In genomic region chr14:95294834-95295599, GRCh38 we compare ENCODE assay signal across 11 cellular contexts. TPM values are rescaled to one million over a fixed set of nuclear protein-coding genes. Genes with fewer than 3 reads are reported as not detected.
DNase-seq lines count a peak whose midpoint lies in the region; ATAC-seq, FAIRE-seq and TF ChIP-seq lines count a peak whose summit lies in the region.
"Had no signal": no experiment of that assay in that cellular context is flagged by ENCODE, and none has a peak within 500 bp of the region (broad histone marks: within the 10 kb centered on the region; RNA-seq: fewer than 3 reads in every experiment).

No MANE protein-coding gene starts in this region.

- peak overlapping the region; percentile 47 for H3K4me2 ChIP-seq in A549

- H3K27ac Mint-ChIP-seq in naive thymus-derived CD4-positive, alpha-beta T cell: no peak overlapping the region
- no peak overlapping the region for H3K27ac Mint-ChIP-seq in activated naive CD4-positive, alpha-beta T cell treated with anti-CD3 and anti-CD28 coated beads, Interleukin-2, amount 50 U/mL, for 72 hours
- H3K27ac Mint-ChIP-seq in natural killer cell: no peak overlapping the region

- peaks cover 2 to 18% (median 4%) of the 10 kb centered on the region in 5 donors for H3K36me3 Mint-ChIP-seq in naive thymus-derived CD4-positive, alpha-beta T cell
- peaks cover 5 to 10% of the 10 kb centered on the region in 2 donors for H3K36me3 Mint-ChIP-seq in activated naive CD4-positive, alpha-beta T cell treated with anti-CD3 and anti-CD28 coated beads, Interleukin-2, amount 50 U/mL, for 72 hours
- H3K36me3 Mint-ChIP-seq in natural killer cell: no peaks in the 10 kb centered on the region

- no peak for TF ChIP-seq POLR2A in A549 (IDR thresholded peaks at IDR 0.05; ENCODE audit: low read length)

- 67% methylated on average over 9 of the region's 9 CpGs for WGBS in A549 (ENCODE audit: missing lambda C conversion rate)

- no peak overlapping the region for H3K4me3 Mint-ChIP-seq in naive thymus-derived CD4-positive, alpha-beta T cell
- H3K4me3 Mint-ChIP-seq in natural killer cell: no peak overlapping the region

- no peak for TF ChIP-seq RAD21 in A549 (conservative IDR thresholded peaks at IDR 0.05 in 1 of 2, IDR thresholded peaks at IDR 0.05 in 1 of 2)

- in situ Hi-C loops in astrocyte of the spinal cord (cut with HindIII; ENCODE audit: low sequenced_read_pairs): no loop called here

- DNase-seq in A549 (ENCODE audit: low read depth in 1 of 2, low spot score in 1 of 2): peak in 1 of 2 experiments; percentile 38
- peak; percentile 92 for DNase-seq in LHCN-M2 (ENCODE audit: low read depth)
- peak; percentile 51 for DNase-seq in astrocyte of the spinal cord (ENCODE audit: low read depth, low spot score)
- DNase-seq in left lobe of liver (ENCODE audit: low spot score): no peak
- no peak for DNase-seq in naive thymus-derived CD4-positive, alpha-beta T cell
- DNase-seq in activated naive CD4-positive, alpha-beta T cell treated with anti-CD3 and anti-CD28 coated beads, Interleukin-2, amount 50 U/mL, for 72 hours (ENCODE audit: low spot score in 2 of 2): no peak
- no peak for DNase-seq in natural killer cell
- no peak for DNase-seq in H7
- DNase-seq: NCI-H2227 treated with DMSO at 0.1 percent for 48 hours, small intestine had no signal

- TF ChIP-seq CTCF in A549 (IDR thresholded peaks at IDR 0.05): no peak
- no peak for TF ChIP-seq CTCF in astrocyte of the spinal cord (IDR thresholded peaks at IDR 0.05; ENCODE audit: low read depth, low read length)
- TF ChIP-seq CTCF in natural killer cell (IDR thresholded peaks at IDR 0.05): no peak

- TF ChIP-seq EP300 in A549 (IDR thresholded peaks at IDR 0.05): no peak

- peak; percentile 44 to 74; a peak in 4 of 6 replicates for ATAC-seq in A549
- ATAC-seq in left lobe of liver: peak; percentile 20
- ATAC-seq in naive thymus-derived CD4-positive, alpha-beta T cell: no peak
- ATAC-seq in activated naive CD4-positive, alpha-beta T cell treated with anti-CD3 and anti-CD28 coated beads, Interleukin-2, amount 50 U/mL, for 72 hours: no peak
- ATAC-seq in natural killer cell: no peak

- H3K4me1 Mint-ChIP-seq in naive thymus-derived CD4-positive, alpha-beta T cell: no peaks in the 10 kb centered on the region
- peaks cover 0 to 4% of the 10 kb centered on the region in 2 donors for H3K4me1 Mint-ChIP-seq in natural killer cell

- H3K9me3 ChIP-seq in A549: no peaks in the 10 kb centered on the region
- peaks cover 0 to 8% (median 0%) of the 10 kb centered on the region in 3 experiments for H3K9me3 ChIP-seq in naive thymus-derived CD4-positive, alpha-beta T cell (ENCODE audit: control insufficient read depth in 2 of 3, low read length in 3 of 3)
- H3K9me3 ChIP-seq: ascending aorta had no signal

- no peak for FAIRE-seq in A549 (lab: Jason Lieb, UNC)
- FAIRE-seq: small intestine had no signal

- peaks cover 0 to 20% (median 14%) of the 10 kb centered on the region in 11 donors for H3K9me3 Mint-ChIP-seq in naive thymus-derived CD4-positive, alpha-beta T cell
- H3K9me3 Mint-ChIP-seq in activated naive CD4-positive, alpha-beta T cell treated with anti-CD3 and anti-CD28 coated beads, Interleukin-2, amount 50 U/mL, for 72 hours: peaks cover 9 to 10% of the 10 kb centered on the region in 2 donors
- H3K9me3 Mint-ChIP-seq in natural killer cell: no peaks in the 10 kb centered on the region

- intact Hi-C loops in naive thymus-derived CD4-positive, alpha-beta T cell (cut with micrococcal nuclease): no loop called here
- intact Hi-C loops in natural killer cell (cut with micrococcal nuclease): no loop called here

- CTCF ChIA-PET in A549 (lab: Yijun Ruan, JAX): interaction anchor here (0.9 kb wide), 1 partner anchor 12 kb away, joined by 3 read pairs; no protein-coding TSS in a partner anchor
- CTCF ChIA-PET in naive thymus-derived CD4-positive, alpha-beta T cell (lab: Charles Lee): no interaction called here

- peak overlapping the region; percentile 41 to 51; a peak in 3 of 6 replicates for H3K27ac ChIP-seq in A549
- H3K27ac ChIP-seq in naive thymus-derived CD4-positive, alpha-beta T cell (ENCODE audit: low read depth, low read length): no peak overlapping the region
- H3K27ac ChIP-seq: ascending aorta had no signal

- H3K27me3 ChIP-seq in naive thymus-derived CD4-positive, alpha-beta T cell (ENCODE audit: control insufficient read depth in 2 of 2, insufficient read depth in 2 of 2, low read length in 2 of 2): no peaks in the 10 kb centered on the region
- H3K27me3 ChIP-seq in H7 (ENCODE audit: control insufficient read depth, insufficient read depth, low read length): no peaks in the 10 kb centered on the region
- H3K27me3 ChIP-seq: ascending aorta had no signal

- no peaks in the 10 kb centered on the region for H3K36me3 ChIP-seq in naive thymus-derived CD4-positive, alpha-beta T cell (ENCODE audit: control insufficient read depth in 2 of 3, insufficient read depth in 3 of 3, low read length in 3 of 3)
- H3K36me3 ChIP-seq in H7 (replicated peaks; ENCODE audit: control insufficient read depth, insufficient read depth, low read length): no peaks in the 10 kb centered on the region
- H3K36me3 ChIP-seq: ascending aorta had no signal

- no peak overlapping the region for H3K4me3 ChIP-seq in A549
- H3K4me3 ChIP-seq in astrocyte of the spinal cord (ENCODE audit: low read depth, low read length): no peak overlapping the region
- no peak overlapping the region for H3K4me3 ChIP-seq in naive thymus-derived CD4-positive, alpha-beta T cell (ENCODE audit: low read length)
- no peak overlapping the region for H3K4me3 ChIP-seq in H7 (ENCODE audit: insufficient read depth, low read depth, low read length)
- H3K4me3 ChIP-seq: ascending aorta had no signal

- POLR2A ChIA-PET in A549 (lab: Yijun Ruan, JAX): no interaction called here
- POLR2A ChIA-PET in naive thymus-derived CD4-positive, alpha-beta T cell (lab: Charles Lee): no interaction called here

- H3K27me3 Mint-ChIP-seq in naive thymus-derived CD4-positive, alpha-beta T cell: peaks cover 9 to 37% (median 24%) of the 10 kb centered on the region in 5 donors
- H3K27me3 Mint-ChIP-seq in natural killer cell (ENCODE audit: low read depth in 2 of 2): peaks cover 12 to 16% of the 10 kb centered on the region in 2 donors

- H3K4me1 ChIP-seq in A549: peaks cover 25% of the 10 kb centered on the region
- no peaks in the 10 kb centered on the region for H3K4me1 ChIP-seq in naive thymus-derived CD4-positive, alpha-beta T cell (ENCODE audit: control insufficient read depth in 2 of 2, insufficient read depth in 2 of 2, low read length in 2 of 2)

TF ChIP-seq in A549, 52 proteins besides CTCF, POLR2A, EP300 and RAD21:
- TF ChIP-seq ZFP36 (IDR thresholded peaks at IDR 0.05; ENCODE audit: borderline replicate concordance, partially characterized antibody) (no peak), ATOH8 (CRISPR knock-in tag; IDR thresholded peaks at IDR 0.05; ENCODE audit: low read depth) (no peak)

RNA-seq across cellular contexts. Expression of gene CLMN, which starts 24.7 kb away (rescaled TPM):
- polyA plus RNA-seq in A549 (2011; rRNA removed) (10.6 and 11.3 TPM in 2 replicates), A549 (2017; fragmentation: RNase III; extraction: RNeasy Plus Mini Kit Qiagen cat#74134 plus additional on column Dnase treatment) (2.9 to 4.3 TPM (median 3.3 TPM) in 3 replicates)
- polyA plus RNA-seq in A549 (2012; cell fraction: cytosol; rRNA removed): 1.4 and 1.6 TPM in 2 replicates
- polyA plus RNA-seq in A549 (2012; cell fraction: nucleus; rRNA removed): 2.0 and 3.1 TPM in 2 replicates
- 10.9 and 11.9 TPM in 2 replicates for polyA minus RNA-seq in A549 (2011; rRNA and poly(A)+ RNA removed)
- total RNA-seq in LHCN-M2 (2014; rRNA removed) (3.1 and 3.6 TPM in 2 replicates), left lobe of liver (67.7 TPM), natural killer cell (1 to 10 TPM in 2 of 3 donors, under 1 TPM in 1; 0.80 to 2.0 (median 1.8) TPM)
- polyA plus RNA-seq in LHCN-M2 (2012): 2.6 TPM
- total RNA-seq in naive thymus-derived CD4-positive, alpha-beta T cell: 1 to 10 TPM in 2 of 5 experiments, under 1 TPM in 3; 0.43 to 6.8 (median 0.70) TPM
- 1 to 10 TPM in 1 of 2 donors, under 1 TPM in 1; 0.56 to 1.2 TPM for polyA plus RNA-seq in naive thymus-derived CD4-positive, alpha-beta T cell
- total RNA-seq in activated naive CD4-positive, alpha-beta T cell treated with anti-CD3 and anti-CD28 coated beads, Interleukin-2, amount 50 U/mL, for 72 hours: 1 to 10 TPM; 5.8 to 6.9 TPM
- total RNA-seq in H7 (2014; rRNA removed; shearing (Covaris generic)): 4.5 and 10.5 TPM in 2 replicates

Comparison
In these comparisons a context has a peak if more than half of its experiments do, and no peak if none do; other contexts are left out.
1. ATAC-seq: peak in A549 (2 of 2) and left lobe of liver (single experiment); none in naive thymus-derived CD4-positive, alpha-beta T cell (single experiment), activated naive CD4-positive, alpha-beta T cell treated with anti-CD3 and anti-CD28 coated beads, Interleukin-2, amount 50 U/mL, for 72 hours (0 of 2) and natural killer cell (0 of 3).
2. DNase-seq: peak in LHCN-M2 (single experiment) and astrocyte of the spinal cord (single experiment); none in left lobe of liver (single experiment), naive thymus-derived CD4-positive, alpha-beta T cell (0 of 9), activated naive CD4-positive, alpha-beta T cell treated with anti-CD3 and anti-CD28 coated beads, Interleukin-2, amount 50 U/mL, for 72 hours (0 of 2), natural killer cell (single experiment) and H7 (single experiment).